In the genomic region with DNA sequence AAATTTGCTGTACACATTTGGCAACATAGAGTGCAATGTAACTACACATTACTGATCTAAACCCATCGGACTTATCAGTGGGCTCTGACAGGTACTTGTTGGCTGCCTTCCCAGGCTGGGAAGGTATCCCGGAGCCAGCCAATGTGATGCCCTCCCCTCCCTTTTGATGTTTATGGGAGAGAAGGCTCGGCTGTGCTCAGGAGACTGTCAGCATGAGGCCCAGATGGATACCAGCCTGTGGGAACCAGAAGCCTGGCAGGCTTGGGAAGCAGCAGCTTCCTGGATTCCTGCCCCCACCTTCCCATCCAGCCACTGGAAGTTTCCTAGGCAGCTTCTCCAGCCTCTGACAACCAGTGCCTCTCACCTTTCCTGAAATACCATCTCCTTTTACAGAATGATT, we compare ENCODE assay signal across 1 cellular context.
TF ChIP-seq lines count a peak whose summit lies in the region.

No MANE protein-coding gene starts in this region.

TF ChIP-seq in H1, 55 proteins besides CTCF, POLR2A, EP300 and RAD21 (continued from another document):
- TF ChIP-seq, protein P1, sequence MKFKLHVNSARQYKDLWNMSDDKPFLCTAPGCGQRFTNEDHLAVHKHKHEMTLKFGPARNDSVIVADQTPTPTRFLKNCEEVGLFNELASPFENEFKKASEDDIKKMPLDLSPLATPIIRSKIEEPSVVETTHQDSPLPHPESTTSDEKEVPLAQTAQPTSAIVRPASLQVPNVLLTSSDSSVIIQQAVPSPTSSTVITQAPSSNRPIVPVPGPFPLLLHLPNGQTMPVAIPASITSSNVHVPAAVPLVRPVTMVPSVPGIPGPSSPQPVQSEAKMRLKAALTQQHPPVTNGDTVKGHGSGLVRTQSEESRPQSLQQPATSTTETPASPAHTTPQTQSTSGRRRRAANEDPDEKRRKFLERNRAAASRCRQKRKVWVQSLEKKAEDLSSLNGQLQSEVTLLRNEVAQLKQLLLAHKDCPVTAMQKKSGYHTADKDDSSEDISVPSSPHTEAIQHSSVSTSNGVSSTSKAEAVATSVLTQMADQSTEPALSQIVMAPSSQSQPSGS (IDR thresholded peaks at IDR 0.05; ENCODE audit: low read length) = no peak
- TF ChIP-seq SUZ12 (IDR thresholded peaks at IDR 0.05; ENCODE audit: low read length) (no peak), POLR2AphosphoS5 (IDR thresholded peaks at IDR 0.05; ENCODE audit: low read depth, low read length) (no peak), ASH2L (IDR thresholded peaks at IDR 0.05; ENCODE audit: low read length) (no peak), BRCA1 (IDR thresholded peaks at IDR 0.05; ENCODE audit: low read depth, low read length) (no peak), KDM5A (IDR thresholded peaks at IDR 0.05; ENCODE audit: low read length) (no peak), ZNF274 (IDR thresholded peaks at IDR 0.05; ENCODE audit: borderline replicate concordance, extremely low read depth, low read length) (no peak), NANOG (IDR thresholded peaks at IDR 0.05; ENCODE audit: insufficient read depth, low read depth, low read length, poor library complexity, severe bottlenecking) (no peak), TAF7 (optimal IDR thresholded peaks at IDR 0.05; ENCODE audit: borderline replicate concordance, low read depth, low read length) (no peak), JUND (IDR thresholded peaks at IDR 0.05; ENCODE audit: low read length) (no peak), SAP30 (IDR thresholded peaks at IDR 0.05; ENCODE audit: insufficient read depth, insufficient replicate concordance, low read length) (no peak), YY1 (IDR thresholded peaks at IDR 0.05; ENCODE audit: low read depth, low read length) (no peak), CBX5 (IDR thresholded peaks at IDR 0.05; ENCODE audit: low read depth, low read length) (no peak)
TF ChIP-seq in H1: peak in this region for 0.
